In genomic region chr5:134998068-134998467, GRCh38 we compare ENCODE assay signal across 1 cellular context. TPM values are rescaled to one million over a fixed set of nuclear protein-coding genes. Genes with fewer than 3 reads are reported as not detected.
"Had no signal": no experiment of that assay in that cellular context is flagged by ENCODE, and none has a peak within 500 bp of the region (broad histone marks: within the 10 kb centered on the region; RNA-seq: fewer than 3 reads in every experiment).

No MANE protein-coding gene starts in this region.

RNA-seq across cellular contexts. Expression of gene CATSPER3, which starts 30.4 kb away (rescaled TPM):
- total RNA-seq: M059J had no signal
